8 cellular contexts compared by ENCODE assay signal in genomic region chr1:78650114-78650513, GRCh38. TPM values are rescaled to one million over a fixed set of nuclear protein-coding genes. Genes with fewer than 3 reads are reported as not detected.
DNase-seq lines count a peak whose midpoint lies in the region; ATAC-seq and TF ChIP-seq lines count a peak whose summit lies in the region.

No MANE protein-coding gene starts in this region.

- H3K27ac Mint-ChIP-seq in CD8-positive, alpha-beta T cell = peak overlapping the region; percentile 87

- CTCF ChIA-PET in CD8-positive, alpha-beta T cell (lab: Charles Lee) = interaction anchor here (0.9 to 1.6 kb wide), 4 partner anchors 8 to 33 kb away, joined by 3 to 11 read pairs (median 5); partner anchors contain the start of gene IFI44L

- H3K4me1 Mint-ChIP-seq in CD8-positive, alpha-beta T cell (ENCODE audit: low read depth) = peaks cover 70% of the 10 kb centered on the region

- H3K27me3 Mint-ChIP-seq in CD8-positive, alpha-beta T cell (ENCODE audit: low read depth) = no peaks in the 10 kb centered on the region

- H3K4me3 Mint-ChIP-seq in CD8-positive, alpha-beta T cell = peak overlapping the region; percentile 83

- H3K9me3 ChIP-seq in CD8-positive, alpha-beta T cell (ENCODE audit: low read length) = no peaks in the 10 kb centered on the region
- no peaks in the 10 kb centered on the region for H3K9me3 ChIP-seq in neutrophil

- peak overlapping the region; percentile 52 for H3K4me3 ChIP-seq in CD8-positive, alpha-beta T cell (ENCODE audit: low read depth, low read length)
- H3K4me3 ChIP-seq in cardiac fibroblast (replicated peaks in 1 of 2; ENCODE audit: low read depth in 2 of 2, low read length in 2 of 2) = peak overlapping the region in 1 of 2 donors; percentile 50
- peak overlapping the region; percentile 20 to 37 for H3K4me3 ChIP-seq in neutrophil (ENCODE audit: low read depth in 1 of 2, low read length in 1 of 2)

- POLR2A ChIA-PET in CD8-positive, alpha-beta T cell (lab: Charles Lee) = interaction anchor here (1.1 to 1.2 kb wide), 2 partner anchors 30 to 672 kb away, joined by 3 to 5 read pairs; partner anchors contain the start of gene IFI44L

- intact Hi-C loops in CD8-positive, alpha-beta T cell (cut with DNase I, micrococcal nuclease) = loop anchor here (1.0 to 5.0 kb wide), 4 partner anchors 26 to 1433 kb away; partner anchors contain the start of gene PIGK (in 1 of the 2)

- no peak for ATAC-seq in CD8-positive, alpha-beta T cell
- peak; percentile 29 for ATAC-seq in HG03442 (IDR thresholded peaks at IDR 0.05; ENCODE audit: unreplicated experiment)
- no peak for ATAC-seq in GM18519 (IDR thresholded peaks at IDR 0.05; ENCODE audit: low FRiP score, unreplicated experiment)
- ATAC-seq in HG03196 (IDR thresholded peaks at IDR 0.05; ENCODE audit: unreplicated experiment) = no peak

- DNase-seq in CD8-positive, alpha-beta T cell = no peak
- peak; percentile 15 to 25 for DNase-seq in cardiac fibroblast (ENCODE audit: low read depth in 2 of 2)
- no peak for DNase-seq in Ammon's horn (ENCODE audit: low spot score)
- no peak for DNase-seq in nucleus accumbens (lab: John Stamatoyannopoulos, UW)

- peak overlapping the region; percentile 40 for H3K27ac ChIP-seq in CD8-positive, alpha-beta T cell (ENCODE audit: low read depth, low read length)
- peak overlapping the region; percentile 65 for H3K27ac ChIP-seq in neutrophil

- H3K27me3 ChIP-seq in CD8-positive, alpha-beta T cell (ENCODE audit: insufficient read depth, low read length) = no peaks in the 10 kb centered on the region
- no peaks in the 10 kb centered on the region for H3K27me3 ChIP-seq in neutrophil

- peaks cover 3% of the 10 kb centered on the region for H3K36me3 ChIP-seq in CD8-positive, alpha-beta T cell (ENCODE audit: insufficient read depth, low read length)
- H3K36me3 ChIP-seq in neutrophil = peaks cover 4% of the 10 kb centered on the region

- peaks cover 46% of the 10 kb centered on the region for H3K4me1 ChIP-seq in CD8-positive, alpha-beta T cell (ENCODE audit: insufficient read depth, low read length)
- H3K4me1 ChIP-seq in neutrophil (ENCODE audit: control insufficient read depth in 1 of 2, insufficient read depth in 1 of 2, low read depth in 1 of 2, low read length in 1 of 2) = peaks cover 24 to 53% of the 10 kb centered on the region in 2 experiments

- H3K9me3 Mint-ChIP-seq in CD8-positive, alpha-beta T cell = peaks cover 2% of the 10 kb centered on the region

- peaks cover 11% of the 10 kb centered on the region for H3K36me3 Mint-ChIP-seq in CD8-positive, alpha-beta T cell

- TF ChIP-seq CTCF in CD8-positive, alpha-beta T cell (IDR thresholded peaks at IDR 0.05) = no peak
- TF ChIP-seq CTCF in cardiac fibroblast (IDR thresholded peaks at IDR 0.05; ENCODE audit: low read depth, low read length) = no peak
- TF ChIP-seq CTCF in neutrophil (IDR thresholded peaks at IDR 0.05) = no peak

RNA-seq across cellular contexts. Expression of gene IFI44, which starts 0.5 kb away (rescaled TPM):
- total RNA-seq in CD8-positive, alpha-beta T cell = 10 to 100 TPM; 24.2 to 30.5 TPM

RNA-seq across cellular contexts. Expression of gene IFI44L, which starts 29.9 kb away (rescaled TPM):
- 1 to 10 TPM; 3.7 to 4.1 TPM for total RNA-seq in CD8-positive, alpha-beta T cell

Comparison
In these comparisons a context has a peak if more than half of its experiments do, and no peak if none do; other contexts are left out.
1. DNase-seq: peak in cardiac fibroblast (2 of 2); none in CD8-positive, alpha-beta T cell (0 of 7), Ammon's horn (single experiment) and nucleus accumbens (0 of 56).